17 cellular contexts compared by ENCODE assay signal in genomic region chr19:33803383-33803782, GRCh38.
"Had no signal": no experiment of that assay in that cellular context is flagged by ENCODE, and none has a peak within 500 bp of the region (broad histone marks: within the 10 kb centered on the region; RNA-seq: fewer than 3 reads in every experiment).

No MANE protein-coding gene starts in this region.

- DNase-seq: activated B cell treated with CpG ODN at 0.5 μM for 24 hours; activated CD4-positive, alpha-beta T cell treated with anti-CD3 and anti-CD28 coated beads for 48 hours; activated CD8-positive, alpha-beta T cell treated with anti-CD3 and anti-CD28 coated beads, Interleukin-2, amount 10 ng/mL, durations not matched to agents 7 days and 5 days; activated naive CD4-positive, alpha-beta T cell treated with Interleukin-2 at 50 U/mL for 16 hours; activated naive CD8-positive, alpha-beta T cell treated with anti-CD3 and anti-CD28 coated beads, Interleukin-2, amount 10 ng/mL, durations not matched to agents 7 days and 5 days; activated T-cell treated with anti-CD3 and anti-CD28 coated beads, Interleukin-2, amount 50 U/mL, for 24 hours; brain microvascular endothelial cell; central memory CD4-positive, alpha-beta T cell; cortex of kidney; effector CD4-positive, alpha-beta T cell; foreskin fibroblast; glutamatergic neuron; hippocampal formation; islet precursor cell; lower lobe of right lung had no signal

- H3K27ac ChIP-seq: brain microvascular endothelial cell, lower lobe of right lung, SK-N-MC had no signal

- H3K4me1 ChIP-seq: lower lobe of right lung had no signal

- H3K9me3 ChIP-seq: lower lobe of right lung had no signal

- H3K4me3 ChIP-seq: lower lobe of right lung, SK-N-MC had no signal

- ATAC-seq: activated CD8-positive, alpha-beta T cell treated with anti-CD3 and anti-CD28 coated beads, Interleukin-2, amount 10 ng/mL, durations not matched to agents 7 days and 5 days; natural killer cell treated with Interleukin-12 subunit alpha and Interleukin-12 subunit beta and Interleukin-15 and Interleukin-18, amount 100 ng/mL, for 72 hours had no signal

- H3K27me3 ChIP-seq: brain microvascular endothelial cell had no signal
